20 cellular contexts compared by ENCODE assay signal in the genomic region with DNA sequence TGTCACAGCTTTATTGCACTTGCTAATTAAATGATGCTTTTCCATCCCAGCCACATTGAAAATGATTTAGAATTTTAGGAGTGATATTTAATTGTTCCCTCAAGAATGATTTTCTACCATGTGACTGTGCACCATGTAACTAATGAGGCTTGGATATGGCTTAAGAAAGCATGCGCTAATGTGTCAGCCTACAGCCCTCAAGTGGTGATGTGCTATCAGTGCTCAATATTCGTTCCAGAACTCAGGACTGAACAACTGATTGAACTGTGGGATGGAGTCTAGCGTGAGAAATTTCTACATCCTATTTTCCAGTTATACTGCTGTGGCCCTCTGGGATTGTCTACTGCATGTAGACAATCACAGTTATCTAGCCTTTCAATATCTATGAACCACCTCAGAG.
DNase-seq lines count a peak whose midpoint lies in the region; ATAC-seq, FAIRE-seq and TF ChIP-seq lines count a peak whose summit lies in the region.
"Had no signal": no experiment of that assay in that cellular context is flagged by ENCODE, and none has a peak within 500 bp of the region (broad histone marks: within the 10 kb centered on the region; RNA-seq: fewer than 3 reads in every experiment).

No MANE protein-coding gene starts in this region.

- WGBS in HepG2 (ENCODE audit: low lambda C conversion rate), result 22% methylated on average over 3 of the region's 3 CpGs
- WGBS in right lobe of liver (ENCODE audit: insufficient coverage, low coverage, low lambda C conversion rate, missing lambda C conversion rate), result 78% methylated on average over 3 of the region's 3 CpGs

- intact Hi-C loops in HepG2 (cut with micrococcal nuclease; ENCODE audit: unreplicated experiment), result no loop called here
- intact Hi-C loops in right lobe of liver (cut with DNase I), result no loop called here
- intact Hi-C loops in PC-3 (cut with micrococcal nuclease), result no loop called here

- H4K20me1 ChIP-seq in HepG2 (ENCODE audit: insufficient read depth, low read length) (no peaks in the 10 kb centered on the region), PC-3 (ENCODE audit: low read length) (no peaks in the 10 kb centered on the region)

- DNase-seq in HepG2 (ENCODE audit: low spot score) (no peak), right lobe of liver (no peak), HT-29 (ENCODE audit: low spot score) (peak; percentile 16), PC-3 (no peak), foreskin keratinocyte (no peak), HuH-7 (ENCODE audit: low spot score) (no peak)
- DNase-seq: AML-193; CD4-positive, alpha-beta T cell; DMS153; DMS79; GDM1; H9; KBM-7 had no signal

- H3K4me1 ChIP-seq in HepG2 (ENCODE audit: insufficient read depth, low read length) (no peaks in the 10 kb centered on the region), right lobe of liver (no peaks in the 10 kb centered on the region), PC-3 (ENCODE audit: insufficient read depth, low read length) (peaks cover 6% of the 10 kb centered on the region; the same call in 1 of the 2 replicates), foreskin keratinocyte (no peaks in the 10 kb centered on the region)
- H3K4me1 ChIP-seq: Caco-2 had no signal

- TF ChIP-seq CTCF in HepG2 (CRISPR knock-in tag; IDR thresholded peaks at IDR 0.05) (0 out of 2 replicates have a peak, but pooled peaks have one; percentile 9), right lobe of liver (IDR thresholded peaks at IDR 0.05) (no peak), PC-3 (conservative IDR thresholded peaks at IDR 0.05; ENCODE audit: low read depth, low read length) (peak; percentile 23; the same call in 1 of the 2 replicates), foreskin keratinocyte (conservative IDR thresholded peaks at IDR 0.05) (peak; percentile 25)

- CTCF ChIA-PET in HepG2 (lab: Yijun Ruan, JAX; ENCODE audit: low intra/inter-chr PET ratio, low total read pairs), result no interaction called here
- CTCF ChIA-PET in PC-3 (lab: Charles Lee), result interaction anchor here (0.6 kb wide), 1 partner anchor 71 kb away, joined by 3 read pairs; the partner anchor contains the start of gene PKIB

- peak; percentile 58; the same call in 1 of the 3 replicates for ATAC-seq in HepG2
- no peak for ATAC-seq in right lobe of liver
- no peak for ATAC-seq in PC-3
- ATAC-seq in foreskin keratinocyte, result no peak
- no peak for ATAC-seq in HG03045 (IDR thresholded peaks at IDR 0.05; ENCODE audit: unreplicated experiment)
- ATAC-seq in GM18870 (IDR thresholded peaks at IDR 0.05; ENCODE audit: unreplicated experiment), result no peak

- H3K9me3 ChIP-seq in HepG2 (ENCODE audit: low read length) (no peaks in the 10 kb centered on the region), right lobe of liver (no peaks in the 10 kb centered on the region), PC-3 (ENCODE audit: low read length) (no peaks in the 10 kb centered on the region)
- H3K9me3 ChIP-seq: Caco-2 had no signal

- no peak for TF ChIP-seq EP300 in HepG2 (IDR thresholded peaks at IDR 0.05; ENCODE audit: low read depth in 2 of 2, low read length in 2 of 2)
- no peak for TF ChIP-seq EP300 in HepG2 (CRISPR knock-in tag; IDR thresholded peaks at IDR 0.05; ENCODE audit: borderline replicate concordance)

- H3K4me2 ChIP-seq in HepG2 (ENCODE audit: low read depth, low read length) (no peak overlapping the region), PC-3 (ENCODE audit: low read length) (no peak overlapping the region)

- POLR2A ChIA-PET in HepG2 (lab: Yijun Ruan, JAX) (no interaction called here), PC-3 (lab: Charles Lee; ENCODE audit: unreplicated experiment) (no interaction called here)

- no peak for TF ChIP-seq RAD21 in HepG2 (CRISPR knock-in tag; IDR thresholded peaks at IDR 0.05)

- in situ Hi-C loops in HepG2 (cut with HindIII; ENCODE audit: extremely low pct_ligation_motif_present, low pct_unique_long_range_greater_than_20kb), result no loop called here

- H3K4me3 ChIP-seq in HepG2 (replicated peaks in 1 of 3; ENCODE audit: insufficient read depth in 1 of 3, low read depth in 2 of 3, low read length in 3 of 3) (no peak overlapping the region), right lobe of liver (no peak overlapping the region), PC-3 (ENCODE audit: low read length) (no peak overlapping the region)

- no peak overlapping the region for H3K27ac ChIP-seq in HepG2 (ENCODE audit: extremely low read length, insufficient read depth, low read length)
- H3K27ac ChIP-seq in right lobe of liver, result no peak overlapping the region
- H3K27ac ChIP-seq in PC-3 (ENCODE audit: low read length), result no peak overlapping the region
- H3K27ac ChIP-seq in foreskin keratinocyte, result no peak overlapping the region
- H3K27ac ChIP-seq: C4-2B had no signal

- H3K79me2 ChIP-seq in HepG2 (ENCODE audit: insufficient read depth, low read length), result no peaks in the 10 kb centered on the region
- no peaks in the 10 kb centered on the region for H3K79me2 ChIP-seq in PC-3 (ENCODE audit: low read length)

- H3K9ac ChIP-seq in HepG2 (ENCODE audit: insufficient read depth, low read depth, low read length), result no peak overlapping the region
- H3K9ac ChIP-seq in PC-3 (ENCODE audit: low read length), result no peak overlapping the region

- H3F3A ChIP-seq in PC-3 (ENCODE audit: low read length, unreplicated experiment), result no peaks in the 10 kb centered on the region

- no peak for FAIRE-seq in HepG2 (lab: Jason Lieb, UNC)
- FAIRE-seq: GM12892, GM18507, H1 had no signal

- no TSS peak for BruUV-seq in HepG2 (replicated peaks; lab: Mats Ljungman, UMichigan)
- no TSS peak for BruUV-seq in PC-3 (replicated peaks; lab: Mats Ljungman, UMichigan)

- H3K36me3 ChIP-seq in HepG2 (replicated peaks in 1 of 2; ENCODE audit: control insufficient read depth in 1 of 2, insufficient read depth in 2 of 2, low read length in 2 of 2) (no peaks in the 10 kb centered on the region), right lobe of liver (no peaks in the 10 kb centered on the region), PC-3 (ENCODE audit: low read depth, low read length) (no peaks in the 10 kb centered on the region)

- no peaks in the 10 kb centered on the region for H3K27me3 ChIP-seq in HepG2 (ENCODE audit: control insufficient read depth in 1 of 2, insufficient read depth in 2 of 2, low read length in 2 of 2)
- no peaks in the 10 kb centered on the region for H3K27me3 ChIP-seq in right lobe of liver
- no peaks in the 10 kb centered on the region for H3K27me3 ChIP-seq in PC-3 (ENCODE audit: low read length)
- no peaks in the 10 kb centered on the region for H3K27me3 ChIP-seq in foreskin keratinocyte

- TF ChIP-seq POLR2A in HepG2 (IDR thresholded peaks at IDR 0.05; ENCODE audit: insufficient read depth in 1 of 2, low read depth in 2 of 2, low read length in 2 of 2), result no peak
- no peak for TF ChIP-seq POLR2A in right lobe of liver (IDR thresholded peaks at IDR 0.05)

- no peaks in the 10 kb centered on the region for H3K9me2 ChIP-seq in PC-3 (replicated peaks; ENCODE audit: low read length)

- no peak overlapping the region for H2AFZ ChIP-seq in HepG2 (ENCODE audit: low read length)
- H2AFZ ChIP-seq in PC-3 (ENCODE audit: low read length), result no peak overlapping the region

TF ChIP-seq in HepG2, 621 proteins besides CTCF, POLR2A, EP300 and RAD21:
- TF ChIP-seq ZNF562 (CRISPR knock-in tag; IDR thresholded peaks at IDR 0.05; ENCODE audit: borderline replicate concordance) (no peak), STAG1 (CRISPR knock-in tag; IDR thresholded peaks at IDR 0.05) (peak; percentile 37)
TF ChIP-seq in HepG2: peak in this region for 1.

Comparison
In these comparisons a context has a peak if more than half of its experiments do, and no peak if none do; other contexts are left out.
1. CTCF ChIP-seq: peak in HepG2 (single experiment), PC-3 (single experiment) and foreskin keratinocyte (single experiment); none in right lobe of liver (0 of 4).